ENCODE assay signal across 8 cellular contexts in the genomic region with DNA sequence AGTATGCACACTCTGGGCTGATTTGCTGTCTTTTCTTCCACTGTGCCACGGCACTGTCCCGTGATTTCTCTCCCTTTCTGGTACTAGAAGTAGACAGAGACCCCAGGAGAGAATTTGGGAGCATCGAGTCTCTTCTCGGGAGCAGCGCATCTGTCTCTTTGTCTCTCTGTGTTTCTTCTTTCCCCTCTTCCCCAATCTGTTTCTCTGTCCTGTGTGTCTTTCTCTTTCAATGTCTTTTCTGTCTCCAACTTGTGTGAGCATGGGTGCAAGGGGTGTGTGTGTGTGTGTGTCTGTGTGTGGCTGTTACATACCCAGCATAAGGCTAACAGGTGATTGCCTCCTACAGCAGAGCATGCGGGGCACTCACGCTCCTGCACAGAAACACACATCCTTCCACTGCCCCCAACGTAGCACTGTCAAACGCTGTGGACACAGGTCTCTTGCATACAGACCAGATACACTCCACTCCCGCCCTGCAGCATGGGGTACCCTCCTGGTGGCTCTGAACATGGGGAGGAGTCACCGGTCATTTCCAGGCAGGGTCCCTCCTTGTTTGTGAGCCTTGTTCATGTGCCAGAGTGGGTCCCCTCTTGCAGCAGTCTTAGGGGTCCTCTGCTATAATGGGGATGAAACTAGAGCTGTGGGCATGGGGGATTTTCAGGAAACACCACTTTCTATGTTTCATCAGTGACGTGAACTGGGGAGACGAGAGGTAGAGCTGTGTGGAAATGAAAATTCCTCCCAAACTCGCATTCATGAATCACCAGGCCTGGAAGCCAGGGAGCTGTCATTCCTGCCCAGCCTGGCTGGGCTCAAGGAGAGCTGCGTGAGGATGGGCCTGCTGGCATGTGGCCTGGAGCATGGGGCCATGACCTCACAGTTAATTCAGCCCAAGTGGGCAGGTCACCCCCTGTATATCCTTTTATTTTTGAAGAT. TPM values are rescaled to one million over a fixed set of nuclear protein-coding genes. Genes with fewer than 3 reads are reported as not detected.
DNase-seq lines count a peak whose midpoint lies in the region; ATAC-seq and TF ChIP-seq lines count a peak whose summit lies in the region.

No MANE protein-coding gene starts in this region.

- H3K36me3 Mint-ChIP-seq in central memory CD8-positive, alpha-beta T cell (ENCODE audit: insufficient read depth), result no peaks in the 10 kb centered on the region
- H3K36me3 Mint-ChIP-seq in mesothelial cell of epicardium, result no peaks in the 10 kb centered on the region

- H3K9ac ChIP-seq in HUES64 (ENCODE audit: low read depth, low read length), result peak overlapping the region; percentile 69; the same call in 1 of the 2 replicates

- H3K4me3 Mint-ChIP-seq in central memory CD8-positive, alpha-beta T cell, result peak overlapping the region; percentile 71
- H3K4me3 Mint-ChIP-seq in mesothelial cell of epicardium, result peak overlapping the region; percentile 70

- no peak overlapping the region for H3K27ac Mint-ChIP-seq in central memory CD8-positive, alpha-beta T cell (ENCODE audit: low read depth)
- H3K27ac Mint-ChIP-seq in mesothelial cell of epicardium, result peak overlapping the region; percentile 0

- H3K4me3 ChIP-seq in AG04449 (ENCODE audit: low read depth, low read length) (peak overlapping the region; percentile 60), HUES64 (ENCODE audit: low read length) (peak overlapping the region; percentile 58)

- no peak overlapping the region for H3K27ac ChIP-seq in HUES64 (ENCODE audit: low read depth, low read length)

- H3K4me1 Mint-ChIP-seq in central memory CD8-positive, alpha-beta T cell, result peaks cover 12% of the 10 kb centered on the region
- H3K4me1 Mint-ChIP-seq in mesothelial cell of epicardium, result peaks cover 9% of the 10 kb centered on the region

- peaks cover 40% of the 10 kb centered on the region for H3K27me3 ChIP-seq in HUES64 (ENCODE audit: insufficient read depth, low read length)

- H3K4me1 ChIP-seq in HUES64 (ENCODE audit: insufficient read depth, low read length), result no peaks in the 10 kb centered on the region

- WGBS in HUES64, result 69% methylated on average over 15 of the region's 15 CpGs

- CTCF ChIA-PET in AG04449 (lab: Yijun Ruan, JAX), result interaction anchor here (0.8 to 2.5 kb wide), 7 partner anchors 9 to 123 kb away, joined by 3 to 9 read pairs (median 3); no protein-coding TSS in a partner anchor

- H3K36me3 ChIP-seq in HUES64 (ENCODE audit: insufficient read depth, low read length), result no peaks in the 10 kb centered on the region

- ATAC-seq in central memory CD8-positive, alpha-beta T cell (replicated peaks; ENCODE audit: extremely low read depth, poor library complexity, severe bottlenecking), result no peak
- no peak for ATAC-seq in GM19467 (IDR thresholded peaks at IDR 0.05; ENCODE audit: unreplicated experiment)

- DNase-seq in AG04449 (ENCODE audit: low read depth, low spot score) (peak; percentile 63), mesothelial cell of epicardium (ENCODE audit: low spot score in 2 of 2, unreplicated experiment in 2 of 2) (no peak), COLO829 (ENCODE audit: low spot score) (no peak)
- DNase-seq in central memory CD8-positive, alpha-beta T cell (ENCODE audit: low spot score in 2 of 2), result no peak
- DNase-seq in stimulated activated CD4-positive, alpha-beta T cell treated with anti-CD3 and anti-CD28 coated beads, Interleukin-4, amount 100 ng/mL, for 4 hours, result no peak
- no peak for DNase-seq in NK-92 treated with Interleukin-12 subunit alpha and Interleukin-12 subunit beta, amount 100 ng/mL, for 24 hours (lab: John Stamatoyannopoulos, UW)

- H3K9me3 Mint-ChIP-seq in central memory CD8-positive, alpha-beta T cell, result no peaks in the 10 kb centered on the region
- peaks cover 4% of the 10 kb centered on the region for H3K9me3 Mint-ChIP-seq in mesothelial cell of epicardium

- H3K9me3 ChIP-seq in HUES64 (ENCODE audit: insufficient read depth, low read depth, low read length), result no peaks in the 10 kb centered on the region

- TF ChIP-seq CTCF in AG04449 (IDR thresholded peaks at IDR 0.05; ENCODE audit: insufficient read depth, low read length, missing control alignments) (no peak), mesothelial cell of epicardium (IDR thresholded peaks at IDR 0.05; ENCODE audit: unreplicated experiment) (no peak)

- H3K27me3 Mint-ChIP-seq in central memory CD8-positive, alpha-beta T cell, result peaks cover 62% of the 10 kb centered on the region
- H3K27me3 Mint-ChIP-seq in mesothelial cell of epicardium (ENCODE audit: low read depth), result peaks cover 62% of the 10 kb centered on the region

- POLR2A ChIA-PET in AG04449 (lab: Yijun Ruan, JAX), result interaction anchor here (0.9 to 2.0 kb wide), 2 partner anchors 8 to 17 kb away, joined by 4 to 11 read pairs; no protein-coding TSS in a partner anchor

RNA-seq across cellular contexts. Expression of a gene that starts 1.0 kb away (rescaled TPM):
- 0.50 TPM for polyA plus RNA-seq in HUES64 (2013, experiment 1 of 2)
- polyA plus RNA-seq in HUES64 (2013, experiment 2 of 2), result 0.32 TPM
- total RNA-seq in mesothelial cell of epicardium, result 3.2 to 4.1 TPM (median 3.9 TPM) in 3 replicates
